ENCODE assay signal across 10 cellular contexts in the genomic region with DNA sequence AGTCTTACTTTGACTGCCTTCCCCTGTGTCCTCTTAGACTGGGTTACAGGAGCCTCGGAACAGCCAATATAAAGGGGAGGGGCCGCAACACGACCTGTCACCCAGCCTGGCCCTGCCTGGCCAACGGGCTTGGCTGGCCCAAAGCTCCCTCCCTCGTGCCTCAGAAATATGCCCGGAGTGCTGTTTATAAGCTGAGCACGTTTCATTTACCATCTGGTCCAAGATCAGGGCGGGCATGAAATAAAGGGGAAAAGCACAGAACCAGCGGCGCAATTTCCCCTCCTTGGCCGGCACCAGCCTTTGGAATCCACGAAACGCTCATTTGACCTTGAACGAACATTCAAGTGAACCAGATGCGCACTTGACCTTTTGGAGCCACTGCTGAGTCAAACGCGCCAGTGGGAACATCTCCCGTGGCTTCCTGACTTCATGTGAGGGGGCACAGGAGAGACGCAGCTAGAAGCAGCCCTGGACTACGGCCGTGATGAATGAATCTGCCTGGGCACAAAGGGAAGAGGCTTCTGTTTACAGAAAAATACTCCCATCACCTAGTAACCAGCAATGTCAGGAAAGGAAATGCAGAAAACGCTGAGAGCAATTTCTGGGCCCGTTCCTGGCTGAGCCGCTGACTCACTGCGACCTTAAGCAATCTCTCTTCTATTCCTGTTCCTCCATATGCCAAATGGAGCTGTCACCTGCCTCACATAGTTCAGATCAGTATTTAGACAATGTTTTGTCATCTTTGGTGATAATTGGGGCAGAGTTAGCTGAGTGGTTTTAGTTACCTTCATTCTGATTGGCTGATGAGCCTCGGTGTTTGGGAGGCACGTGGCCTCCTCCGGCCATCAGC. TPM values are rescaled to one million over a fixed set of nuclear protein-coding genes. Genes with fewer than 3 reads are reported as not detected.
DNase-seq lines count a peak whose midpoint lies in the region; ATAC-seq, FAIRE-seq and TF ChIP-seq lines count a peak whose summit lies in the region.
"Had no signal": no experiment of that assay in that cellular context is flagged by ENCODE, and none has a peak within 500 bp of the region (broad histone marks: within the 10 kb centered on the region; RNA-seq: fewer than 3 reads in every experiment).

No MANE protein-coding gene starts in this region.

- TSS peak; percentile 20 for BruUV-seq in endothelial cell of umbilical vein (replicated peaks; lab: Mats Ljungman, UMichigan)

- POLR2A ChIA-PET in endothelial cell of umbilical vein (lab: Charles Lee) = interaction anchor here (1.4 kb wide), 1 partner anchor 8 kb away, joined by 5 read pairs; no protein-coding TSS in a partner anchor

- TF ChIP-seq CTCF in endothelial cell of umbilical vein (IDR thresholded peaks at IDR 0.05; ENCODE audit: extremely low read depth in 1 of 2, insufficient read depth in 1 of 2, low read depth in 1 of 2, low read length in 2 of 2) (no peak), mucosa of descending colon (IDR thresholded peaks at IDR 0.05) (no peak)

- H3K36me3 ChIP-seq in endothelial cell of umbilical vein (ENCODE audit: control insufficient read depth in 2 of 2, extremely low read depth in 1 of 2, insufficient read depth in 2 of 2, low read length in 2 of 2) (no peaks in the 10 kb centered on the region), mucosa of descending colon (ENCODE audit: low read depth) (no peaks in the 10 kb centered on the region)

- TF ChIP-seq POLR2A in endothelial cell of umbilical vein (IDR thresholded peaks at IDR 0.05; ENCODE audit: low read depth, low read length) = no peak

- no peaks in the 10 kb centered on the region for H3K9me1 ChIP-seq in endothelial cell of umbilical vein (replicated peaks; ENCODE audit: control insufficient read depth, extremely low read depth, insufficient read depth, low read length)

- peak overlapping the region; percentile 2 for H2AFZ ChIP-seq in endothelial cell of umbilical vein (ENCODE audit: low read depth, low read length)

- intact Hi-C loops in endothelial cell of umbilical vein (cut with micrococcal nuclease) = loop anchor here (1.0 kb wide), 2 partner anchors 9 to 46 kb away; no protein-coding TSS in a partner anchor
- intact Hi-C loops in mucosa of descending colon (cut with DNase I, micrococcal nuclease) = no loop called here

- CTCF ChIA-PET in endothelial cell of umbilical vein (lab: Charles Lee) = interaction anchor here (0.6 to 2.1 kb wide), 12 partner anchors 9 to 70 kb away, joined by 3 to 31 read pairs (median 5); no protein-coding TSS in a partner anchor

- H4K20me1 ChIP-seq in endothelial cell of umbilical vein (replicated peaks; ENCODE audit: control insufficient read depth, extremely low read depth, insufficient read depth, low read length) = no peaks in the 10 kb centered on the region

- peak; percentile 87 for DNase-seq in AG08395 (ENCODE audit: low spot score)
- peak; percentile 75 for DNase-seq in HS-5 (ENCODE audit: low read depth)
- peak; percentile 94 for DNase-seq in SIG-M5 (lab: John Stamatoyannopoulos, UW)
- peak; percentile 98 for DNase-seq in endothelial cell of umbilical vein (ENCODE audit: low read depth, low spot score)
- peak; percentile 71 to 76 (median 76) for DNase-seq in mucosa of descending colon
- DNase-seq in ureter (ENCODE audit: low spot score) = peak; percentile 86
- DNase-seq in NCI-H128 (lab: John Stamatoyannopoulos, UW; ENCODE audit: unreplicated experiment) = no peak
- DNase-seq: activated T-cell treated with anti-CD3 and anti-CD28 coated beads, Interleukin-2, amount 50 U/mL, for 72 hours had no signal

- ATAC-seq in mucosa of descending colon = peak; percentile 82
- ATAC-seq in GM19035 (IDR thresholded peaks at IDR 0.05; ENCODE audit: unreplicated experiment) = no peak
- ATAC-seq: GM12878 had no signal

- peak overlapping the region; percentile 19 for H3K4me2 ChIP-seq in endothelial cell of umbilical vein (ENCODE audit: insufficient read depth, low read length)

- peak overlapping the region; percentile 97 for H3K27ac ChIP-seq in endothelial cell of umbilical vein (ENCODE audit: insufficient read depth, low read depth, low read length)

- dilution Hi-C loops in endothelial cell of umbilical vein (cut with MboI; ENCODE audit: extremely low pct_ligation_motif_present, low sequenced_read_pairs) = no loop called here

- no peaks in the 10 kb centered on the region for H3K79me2 ChIP-seq in endothelial cell of umbilical vein (ENCODE audit: control insufficient read depth, insufficient read depth, low read length)

- peak overlapping the region; percentile 85 for H3K9ac ChIP-seq in endothelial cell of umbilical vein (replicated peaks; ENCODE audit: extremely low read depth, insufficient read depth, low read length)

- H3K27me3 ChIP-seq in endothelial cell of umbilical vein (ENCODE audit: control insufficient read depth in 2 of 2, insufficient read depth in 2 of 2, low read length in 2 of 2) = no peaks in the 10 kb centered on the region

- H3K9me3 ChIP-seq in endothelial cell of umbilical vein (replicated peaks; ENCODE audit: control insufficient read depth, insufficient read depth, low read length) (no peaks in the 10 kb centered on the region), mucosa of descending colon (no peaks in the 10 kb centered on the region)

- H3K4me3 ChIP-seq in endothelial cell of umbilical vein (replicated peaks in 1 of 3; ENCODE audit: insufficient read depth in 1 of 3, low read depth in 1 of 3, low read length in 3 of 3) (no peak overlapping the region), mucosa of descending colon (no peak overlapping the region)
- H3K4me3 ChIP-seq: GM12878 had no signal

- peak; percentile 93 for FAIRE-seq in endothelial cell of umbilical vein (lab: Jason Lieb, UNC)
- FAIRE-seq: GM12878 had no signal

- peaks cover 43% of the 10 kb centered on the region for H3K4me1 ChIP-seq in endothelial cell of umbilical vein (ENCODE audit: control insufficient read depth, extremely low read depth, insufficient read depth, low read length)
- peaks cover 37% of the 10 kb centered on the region for H3K4me1 ChIP-seq in mucosa of descending colon (ENCODE audit: low read depth)

TF ChIP-seq in endothelial cell of umbilical vein, 7 proteins besides CTCF, POLR2A, EP300 and RAD21:
- TF ChIP-seq, protein P1, sequence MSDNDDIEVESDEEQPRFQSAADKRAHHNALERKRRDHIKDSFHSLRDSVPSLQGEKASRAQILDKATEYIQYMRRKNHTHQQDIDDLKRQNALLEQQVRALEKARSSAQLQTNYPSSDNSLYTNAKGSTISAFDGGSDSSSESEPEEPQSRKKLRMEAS (IDR thresholded peaks at IDR 0.05; ENCODE audit: insufficient read depth, insufficient read length) = peak; percentile 83
- TF ChIP-seq MYC (IDR thresholded peaks at IDR 0.05; ENCODE audit: low read depth, low read length) (no peak), GATA2 (IDR thresholded peaks at IDR 0.05; ENCODE audit: insufficient read depth, insufficient read length, low read depth, low read length) (no peak), POLR2AphosphoS5 (IDR thresholded peaks at IDR 0.05; ENCODE audit: insufficient read depth, low read depth, low read length) (peak; percentile 30), EZH2 (IDR thresholded peaks at IDR 0.05; ENCODE audit: borderline replicate concordance, low read depth, low read length, severe bottlenecking) (no peak), FOS (IDR thresholded peaks at IDR 0.05; ENCODE audit: borderline replicate concordance, insufficient read depth, low read length) (peak; percentile 86), JUN (IDR thresholded peaks at IDR 0.05; ENCODE audit: borderline replicate concordance, insufficient read depth, insufficient read length, low read depth) (peak; percentile 77)

RNA-seq across cellular contexts. Expression of a gene that starts 53.3 kb away (rescaled TPM):
- 16.1 and 16.2 TPM in 2 replicates for total RNA-seq in endothelial cell of umbilical vein
- polyA plus RNA-seq in endothelial cell of umbilical vein = 19.0 and 20.6 TPM in 2 replicates
- polyA plus RNA-seq in endothelial cell of umbilical vein (2011; cell fraction: cytosol; rRNA removed) = 11.3 and 15.3 TPM in 2 replicates
- 21.1 and 23.5 TPM in 2 replicates for polyA plus RNA-seq in endothelial cell of umbilical vein (2011; cell fraction: nucleus; rRNA removed)
- polyA plus RNA-seq in endothelial cell of umbilical vein (2012) = 7.6 and 11.4 TPM in 2 replicates
- polyA minus RNA-seq in endothelial cell of umbilical vein = 15.6 and 17.3 TPM in 2 replicates
- 3.7 TPM for polyA minus RNA-seq in endothelial cell of umbilical vein (2011; cell fraction: cytosol; rRNA and poly(A)+ RNA removed)
- polyA minus RNA-seq in endothelial cell of umbilical vein (2011; cell fraction: nucleus; rRNA and poly(A)+ RNA removed) = 21.1 and 28.7 TPM in 2 replicates
- total RNA-seq in mucosa of descending colon = 10 to 100 TPM in 1 of 3 donors, 1 to 10 TPM in 2; 5.6 to 14.6 (median 7.2) TPM
- total RNA-seq in ureter = 30.3 TPM
